In genomic region chr5:113295111-113295539, GRCh38 we compare ENCODE assay signal across 8 cellular contexts.
DNase-seq lines count a peak whose midpoint lies in the region; ATAC-seq and TF ChIP-seq lines count a peak whose summit lies in the region.

No MANE protein-coding gene starts in this region.

- CTCF ChIA-PET in CD4-positive, alpha-beta T cell (lab: Charles Lee): no interaction called here
- CTCF ChIA-PET in OCI-LY7 (lab: Charles Lee; ENCODE audit: unreplicated experiment): no interaction called here

- intact Hi-C loops in CD4-positive, alpha-beta T cell (cut with DNase I, micrococcal nuclease): loop anchor here in 1 of 2 experiments (10.0 kb wide), 1 partner anchor 270 kb away; no protein-coding TSS in a partner anchor
- intact Hi-C loops in OCI-LY7 (cut with micrococcal nuclease; ENCODE audit: unreplicated experiment): no loop called here

- no peak overlapping the region for H3K27ac ChIP-seq in CD4-positive, alpha-beta T cell (ENCODE audit: low read depth, low read length)
- H3K27ac ChIP-seq in OCI-LY7 (ENCODE audit: low read depth, low read length, poor library complexity, severe bottlenecking) (no peak overlapping the region), neural cell (ENCODE audit: low read length) (no peak overlapping the region)

- H3K79me2 ChIP-seq in OCI-LY7 (ENCODE audit: insufficient read depth, low read depth, low read length): no peaks in the 10 kb centered on the region
- no peaks in the 10 kb centered on the region for H3K79me2 ChIP-seq in neural cell (replicated peaks; ENCODE audit: insufficient read depth, low read length)

- TF ChIP-seq RAD21 in neural cell (conservative IDR thresholded peaks at IDR 0.05): no peak

- DNase-seq in CD4-positive, alpha-beta T cell: no peak
- DNase-seq in OCI-LY7 (ENCODE audit: low spot score) (no peak), epithelial cell of esophagus (ENCODE audit: low read depth) (no peak), NCI-H128 (lab: John Stamatoyannopoulos, UW; ENCODE audit: unreplicated experiment) (no peak), islet precursor cell (no peak), COR-L47 (lab: John Stamatoyannopoulos, UW) (no peak), AG20443 (ENCODE audit: low spot score) (no peak)

- H3K27me3 ChIP-seq in CD4-positive, alpha-beta T cell (ENCODE audit: control insufficient read depth, insufficient read depth, low read length): peaks cover 14% of the 10 kb centered on the region
- H3K27me3 ChIP-seq in neural cell (ENCODE audit: insufficient read depth, low read depth, low read length): peaks cover 34% of the 10 kb centered on the region

- POLR2A ChIA-PET in CD4-positive, alpha-beta T cell (lab: Charles Lee): interaction anchor here (1.1 to 2.4 kb wide), 9 partner anchors 35 to 374 kb away, joined by 3 to 8 read pairs (median 5); partner anchors contain the start of genes DCP2, REEP5 and YTHDC2
- POLR2A ChIA-PET in OCI-LY7 (lab: Charles Lee): no interaction called here

- H3K4me2 ChIP-seq in OCI-LY7 (ENCODE audit: low read length) (peak overlapping the region; percentile 59), neural cell (ENCODE audit: low read length) (peak overlapping the region; percentile 89)

- H4K20me1 ChIP-seq in OCI-LY7 (ENCODE audit: insufficient read depth, low read length) (no peaks in the 10 kb centered on the region), neural cell (ENCODE audit: insufficient read depth) (no peaks in the 10 kb centered on the region)

- ATAC-seq in CD4-positive, alpha-beta T cell (ENCODE audit: poor library complexity): peak; percentile 22

- H3K36me3 ChIP-seq in OCI-LY7 (ENCODE audit: insufficient read depth, low read length) (no peaks in the 10 kb centered on the region), neural cell (ENCODE audit: insufficient read depth, low read length) (no peaks in the 10 kb centered on the region)

- H2AFZ ChIP-seq in OCI-LY7 (ENCODE audit: low read length) (no peak overlapping the region), neural cell (ENCODE audit: low read depth, low read length) (peak overlapping the region; percentile 12)

- H3K9ac ChIP-seq in neural cell (ENCODE audit: low read length): peak overlapping the region; percentile 52

- peak overlapping the region; percentile 90 for H3K4me3 Mint-ChIP-seq in CD4-positive, alpha-beta T cell

- H3K9me2 ChIP-seq in OCI-LY7 (ENCODE audit: insufficient read depth, low read length): no peaks in the 10 kb centered on the region
- no peaks in the 10 kb centered on the region for H3K9me2 ChIP-seq in neural cell (ENCODE audit: insufficient read depth, low read length)

- H3K4me1 ChIP-seq in OCI-LY7 (ENCODE audit: insufficient read depth, low read length, poor library complexity, severe bottlenecking): no peaks in the 10 kb centered on the region

- peak overlapping the region; percentile 47 for H3K27ac Mint-ChIP-seq in CD4-positive, alpha-beta T cell

- H3K4me1 Mint-ChIP-seq in CD4-positive, alpha-beta T cell (ENCODE audit: low read depth): peaks cover 16% of the 10 kb centered on the region

- peaks cover 34% of the 10 kb centered on the region for H3K27me3 Mint-ChIP-seq in CD4-positive, alpha-beta T cell

- H3K4me3 ChIP-seq in OCI-LY7 (ENCODE audit: low read depth, low read length, poor library complexity, severe bottlenecking) (peak overlapping the region; percentile 51), epithelial cell of esophagus (ENCODE audit: low read length) (peak overlapping the region; percentile 63), neural cell (ENCODE audit: low read length) (peak overlapping the region; percentile 74)

- no peaks in the 10 kb centered on the region for H3F3A ChIP-seq in neural cell (ENCODE audit: insufficient read depth, low read length, poor library complexity, severe bottlenecking)

- H3K9me3 Mint-ChIP-seq in CD4-positive, alpha-beta T cell: no peaks in the 10 kb centered on the region

- no peak for TF ChIP-seq CTCF in CD4-positive, alpha-beta T cell (IDR thresholded peaks at IDR 0.05)
- TF ChIP-seq CTCF in OCI-LY7 (conservative IDR thresholded peaks at IDR 0.05; ENCODE audit: low read length) (no peak), epithelial cell of esophagus (IDR thresholded peaks at IDR 0.05; ENCODE audit: insufficient read depth, low read depth, low read length, missing control alignments) (peak; percentile 18), neural cell (IDR thresholded peaks at IDR 0.05; ENCODE audit: poor library complexity, severe bottlenecking) (no peak)

- no peaks in the 10 kb centered on the region for H3K36me3 Mint-ChIP-seq in CD4-positive, alpha-beta T cell (ENCODE audit: low read depth)

- no peaks in the 10 kb centered on the region for H3K9me3 ChIP-seq in CD4-positive, alpha-beta T cell (ENCODE audit: control insufficient read depth, low read length)
- H3K9me3 ChIP-seq in OCI-LY7 (ENCODE audit: low read length): no peaks in the 10 kb centered on the region
- no peaks in the 10 kb centered on the region for H3K9me3 ChIP-seq in neural cell (ENCODE audit: low read length)

- BruUV-seq in OCI-LY7 (replicated peaks; lab: Mats Ljungman, UMichigan): no TSS peak

- no peak for TF ChIP-seq EP300 in neural cell (conservative IDR thresholded peaks at IDR 0.05; ENCODE audit: poor library complexity, severe bottlenecking)

TF ChIP-seq in neural cell, 6 proteins besides CTCF, POLR2A, EP300 and RAD21:
- TF ChIP-seq EZH2 (IDR thresholded peaks at IDR 0.05; ENCODE audit: borderline replicate concordance, insufficient read depth, low read length, poor library complexity, severe bottlenecking) (no peak), REST (IDR thresholded peaks at IDR 0.05; ENCODE audit: borderline replicate concordance) (no peak)
